Comparison of ENCODE assay signal across 8 cellular contexts in genomic region chr1:94854458-94855306, GRCh38. TPM values are rescaled to one million over a fixed set of nuclear protein-coding genes. Genes with fewer than 3 reads are reported as not detected.
A peak's percentile ranks its signal among the peaks of the same experiment; 100 is the strongest.
DNase-seq lines count a peak whose midpoint lies in the region; ATAC-seq and TF ChIP-seq lines count a peak whose summit lies in the region.

No MANE protein-coding gene starts in this region.

- CTCF ChIA-PET in CD8-positive, alpha-beta T cell (lab: Charles Lee) = interaction anchor here (0.6 to 8.8 kb wide), 45 partner anchors 7 to 1011 kb away, joined by 3 to 158 read pairs (median 4); partner anchors contain the start of genes ALG14 and RWDD3

- H3K4me3 Mint-ChIP-seq in CD8-positive, alpha-beta T cell = no peak overlapping the region
- no peak overlapping the region for H3K4me3 Mint-ChIP-seq in endothelial cell (ENCODE audit: unreplicated experiment)

- no peaks in the 10 kb centered on the region for H3K4me1 ChIP-seq in CD8-positive, alpha-beta T cell (ENCODE audit: insufficient read depth, low read length)

- H3K27me3 ChIP-seq in CD8-positive, alpha-beta T cell (ENCODE audit: insufficient read depth, low read length) = no peaks in the 10 kb centered on the region

- peak overlapping the region; percentile 51 for H3K4me3 ChIP-seq in CD8-positive, alpha-beta T cell (ENCODE audit: low read depth, low read length)

- H3K4me1 Mint-ChIP-seq in CD8-positive, alpha-beta T cell (ENCODE audit: low read depth) = no peaks in the 10 kb centered on the region
- no peaks in the 10 kb centered on the region for H3K4me1 Mint-ChIP-seq in endothelial cell (ENCODE audit: unreplicated experiment)

- no peaks in the 10 kb centered on the region for H3K9me3 Mint-ChIP-seq in CD8-positive, alpha-beta T cell
- H3K9me3 Mint-ChIP-seq in endothelial cell (ENCODE audit: unreplicated experiment) = no peaks in the 10 kb centered on the region

- ATAC-seq in CD8-positive, alpha-beta T cell = peak; percentile 98
- ATAC-seq in GM19455 (IDR thresholded peaks at IDR 0.05; ENCODE audit: unreplicated experiment) (peak; percentile 99), HG03575 (IDR thresholded peaks at IDR 0.05; ENCODE audit: extremely low read depth, insufficient number of reproducible peaks, low FRiP score, unreplicated experiment) (peak; percentile 95)

- POLR2A ChIA-PET in CD8-positive, alpha-beta T cell (lab: Charles Lee) = interaction anchor here (0.6 to 1.4 kb wide), 6 partner anchors 185 to 997 kb away, joined by 3 to 7 read pairs (median 4); partner anchors contain the start of genes ALG14 and RWDD3

- H3K36me3 Mint-ChIP-seq in CD8-positive, alpha-beta T cell = no peaks in the 10 kb centered on the region
- H3K36me3 Mint-ChIP-seq in endothelial cell (ENCODE audit: low read depth, unreplicated experiment) = no peaks in the 10 kb centered on the region

- H3K27ac ChIP-seq in CD8-positive, alpha-beta T cell (ENCODE audit: low read depth, low read length) = peak overlapping the region; percentile 13

- H3K9me3 ChIP-seq in CD8-positive, alpha-beta T cell (ENCODE audit: low read length) = no peaks in the 10 kb centered on the region

- H3K36me3 ChIP-seq in CD8-positive, alpha-beta T cell (ENCODE audit: insufficient read depth, low read length) = no peaks in the 10 kb centered on the region

- intact Hi-C loops in CD8-positive, alpha-beta T cell (cut with DNase I, micrococcal nuclease) = loop anchor here (1.0 kb wide), 4 partner anchors 72 to 380 kb away; partner anchors contain the start of genes RWDD3 (in 2 of the 2) and ALG14 (in 1 of the 2)

- no peak overlapping the region for H3K27ac Mint-ChIP-seq in CD8-positive, alpha-beta T cell
- H3K27ac Mint-ChIP-seq in endothelial cell (ENCODE audit: unreplicated experiment) = no peak overlapping the region

- DNase-seq in CD8-positive, alpha-beta T cell = peak; percentile 53 to 84 (median 69)
- DNase-seq in NCI-H774 (lab: John Stamatoyannopoulos, UW) (peak; percentile 70), endothelial cell (ENCODE audit: low spot score) (peak; percentile 82), mesenteric fat pad (ENCODE audit: low spot score) (peak; percentile 91)
- DNase-seq in activated CD8-positive, alpha-beta memory T cell treated with anti-CD3 and anti-CD28 coated beads for 1 hour (ENCODE audit: extremely low read depth in 1 of 2, low read depth in 1 of 2) = peak; percentile 39 to 45
- DNase-seq in stimulated activated CD8-positive, alpha-beta memory T cell treated with anti-CD3 and anti-CD28 coated beads, Interleukin-12 subunit alpha, Interleukin-12 subunit beta, amount 100 ng/mL, for 4 hours (ENCODE audit: low read depth) = peak; percentile 54

- peaks cover 6% of the 10 kb centered on the region for H3K27me3 Mint-ChIP-seq in CD8-positive, alpha-beta T cell (ENCODE audit: low read depth)
- H3K27me3 Mint-ChIP-seq in endothelial cell (ENCODE audit: unreplicated experiment) = peaks cover under 1% of the 10 kb centered on the region

- peak; percentile 72 for TF ChIP-seq CTCF in CD8-positive, alpha-beta T cell (IDR thresholded peaks at IDR 0.05)
- peak; percentile 67 for TF ChIP-seq CTCF in endothelial cell (IDR thresholded peaks at IDR 0.05; ENCODE audit: unreplicated experiment)

RNA-seq across cellular contexts. Expression of gene SLC44A3, which starts 34.5 kb away (rescaled TPM):
- total RNA-seq in CD8-positive, alpha-beta T cell = not detected
- total RNA-seq in endothelial cell (ENCODE audit: unreplicated experiment) (2.7 TPM), mesenteric fat pad (3.5 TPM)

Comparison
In these comparisons a context has a peak if more than half of its experiments do, and no peak if none do; other contexts are left out.
1. Peak in every context shown above with its lines: DNase-seq, ATAC-seq, H3K4me3 ChIP-seq and H3K27ac ChIP-seq.